In the genomic region with DNA sequence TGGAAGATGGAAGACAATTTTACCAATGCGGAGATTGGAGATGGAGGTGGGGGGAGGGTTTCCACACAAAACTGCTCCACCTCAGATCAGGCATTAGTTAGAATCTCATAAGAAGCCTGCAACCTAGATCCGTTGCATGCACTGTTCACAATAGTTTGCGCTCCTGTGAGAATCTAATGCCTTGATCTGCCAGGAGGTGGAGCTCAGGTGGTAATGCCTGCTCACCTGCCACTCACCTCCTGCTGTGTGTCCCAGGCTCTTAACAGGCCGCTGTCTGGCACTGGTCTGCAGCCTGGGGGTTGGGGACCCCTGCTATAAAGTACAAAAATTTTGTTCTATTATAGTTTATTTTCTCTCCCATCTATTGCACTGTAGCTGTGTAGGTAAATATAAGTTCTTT, we compare ENCODE assay signal across 15 cellular contexts.
DNase-seq lines count a peak whose midpoint lies in the region; ATAC-seq and TF ChIP-seq lines count a peak whose summit lies in the region.
"Had no signal": no experiment of that assay in that cellular context is flagged by ENCODE, and none has a peak within 500 bp of the region (broad histone marks: within the 10 kb centered on the region; RNA-seq: fewer than 3 reads in every experiment).

No MANE protein-coding gene starts in this region.

- H3K27me3 ChIP-seq in GM23338 (ENCODE audit: insufficient read depth) = no peaks in the 10 kb centered on the region

- H3K4me3 ChIP-seq in GM23338 = no peak overlapping the region

- no peaks in the 10 kb centered on the region for H3K36me3 ChIP-seq in GM23338 (ENCODE audit: insufficient read depth)

- no peaks in the 10 kb centered on the region for H3K4me1 Mint-ChIP-seq in GM23338
- H3K4me1 Mint-ChIP-seq: CD4-positive, CD25-positive, alpha-beta regulatory T cell; IgD-negative memory B cell had no signal

- peaks cover 7% of the 10 kb centered on the region for H3K9me3 Mint-ChIP-seq in GM23338

- no peak overlapping the region for H3K4me3 Mint-ChIP-seq in GM23338
- H3K4me3 Mint-ChIP-seq: IgD-negative memory B cell had no signal

- H3K79me2 ChIP-seq in GM23338 (replicated peaks; ENCODE audit: insufficient read depth) = no peaks in the 10 kb centered on the region

- H3K27me3 Mint-ChIP-seq in GM23338 (ENCODE audit: insufficient read depth, low read depth, poor library complexity) = no peaks in the 10 kb centered on the region
- H3K27me3 Mint-ChIP-seq: CD4-positive, CD25-positive, alpha-beta regulatory T cell; IgD-negative memory B cell had no signal

- H4K20me1 ChIP-seq in GM23338 (replicated peaks; ENCODE audit: insufficient read depth) = no peaks in the 10 kb centered on the region

- H3K4me2 ChIP-seq in GM23338 = no peak overlapping the region

- ATAC-seq in GM23338 = peak; percentile 92

- peak; percentile 78 for DNase-seq in GM23338 (ENCODE audit: low spot score)
- peak; percentile 5 for DNase-seq in iPS DF 19.7 (ENCODE audit: low read depth, low spot score)
- DNase-seq in activated CD4-positive, alpha-beta T cell treated with anti-CD3 and anti-CD28 coated beads for 1 hour = no peak
- DNase-seq in posterior vena cava (ENCODE audit: low spot score) = no peak
- DNase-seq in posterior cingulate gyrus = no peak
- DNase-seq: Calu3; CD4-positive, CD25-positive, alpha-beta regulatory T cell; DMS79; H7; Kasumi-1; NCI-H187; SIG-M5 had no signal

- H2AFZ ChIP-seq in GM23338 = no peak overlapping the region

- intact Hi-C loops in posterior vena cava (cut with DNase I) = loop anchor here in 1 of 2 donors (2.0 kb wide), 1 partner anchor 71 kb away; no protein-coding TSS in a partner anchor
- intact Hi-C loops in posterior cingulate gyrus (cut with DNase I) = no loop called here

- H3K36me3 Mint-ChIP-seq in GM23338 (ENCODE audit: low read depth) = peaks cover 9% of the 10 kb centered on the region; the same call in 2 of the 3 replicates
- H3K36me3 Mint-ChIP-seq: CD4-positive, CD25-positive, alpha-beta regulatory T cell had no signal

- TF ChIP-seq CTCF in 22Rv1 (IDR thresholded peaks at IDR 0.05) (peak; percentile 69), GM23338 (conservative IDR thresholded peaks at IDR 0.05; ENCODE audit: low read depth in 2 of 2) (peak; percentile 56 to 68), VCaP (conservative IDR thresholded peaks at IDR 0.05) (peak; percentile 73)

- H3K27ac Mint-ChIP-seq in GM23338 = no peak overlapping the region
- H3K27ac Mint-ChIP-seq: CD4-positive, CD25-positive, alpha-beta regulatory T cell; IgD-negative memory B cell had no signal

- no peaks in the 10 kb centered on the region; the same call in 1 of the 2 replicates for H3K9me2 ChIP-seq in GM23338 (ENCODE audit: insufficient read depth)

- no peaks in the 10 kb centered on the region for H3K4me1 ChIP-seq in GM23338 (ENCODE audit: insufficient read depth)

- H3F3A ChIP-seq in GM23338 (replicated peaks; ENCODE audit: low read depth) = no peaks in the 10 kb centered on the region

- H3K27ac ChIP-seq in 22Rv1 (no peak overlapping the region), GM23338 (ENCODE audit: low read depth) (no peak overlapping the region), VCaP (no peak overlapping the region)

TF ChIP-seq in GM23338, 12 proteins besides CTCF, POLR2A, EP300 and RAD21 (continues in another document):
- no peak for TF ChIP-seq ZNF331 (CRISPR knock-in tag; IDR thresholded peaks at IDR 0.05; ENCODE audit: low read depth)
- TF ChIP-seq, protein P1, sequence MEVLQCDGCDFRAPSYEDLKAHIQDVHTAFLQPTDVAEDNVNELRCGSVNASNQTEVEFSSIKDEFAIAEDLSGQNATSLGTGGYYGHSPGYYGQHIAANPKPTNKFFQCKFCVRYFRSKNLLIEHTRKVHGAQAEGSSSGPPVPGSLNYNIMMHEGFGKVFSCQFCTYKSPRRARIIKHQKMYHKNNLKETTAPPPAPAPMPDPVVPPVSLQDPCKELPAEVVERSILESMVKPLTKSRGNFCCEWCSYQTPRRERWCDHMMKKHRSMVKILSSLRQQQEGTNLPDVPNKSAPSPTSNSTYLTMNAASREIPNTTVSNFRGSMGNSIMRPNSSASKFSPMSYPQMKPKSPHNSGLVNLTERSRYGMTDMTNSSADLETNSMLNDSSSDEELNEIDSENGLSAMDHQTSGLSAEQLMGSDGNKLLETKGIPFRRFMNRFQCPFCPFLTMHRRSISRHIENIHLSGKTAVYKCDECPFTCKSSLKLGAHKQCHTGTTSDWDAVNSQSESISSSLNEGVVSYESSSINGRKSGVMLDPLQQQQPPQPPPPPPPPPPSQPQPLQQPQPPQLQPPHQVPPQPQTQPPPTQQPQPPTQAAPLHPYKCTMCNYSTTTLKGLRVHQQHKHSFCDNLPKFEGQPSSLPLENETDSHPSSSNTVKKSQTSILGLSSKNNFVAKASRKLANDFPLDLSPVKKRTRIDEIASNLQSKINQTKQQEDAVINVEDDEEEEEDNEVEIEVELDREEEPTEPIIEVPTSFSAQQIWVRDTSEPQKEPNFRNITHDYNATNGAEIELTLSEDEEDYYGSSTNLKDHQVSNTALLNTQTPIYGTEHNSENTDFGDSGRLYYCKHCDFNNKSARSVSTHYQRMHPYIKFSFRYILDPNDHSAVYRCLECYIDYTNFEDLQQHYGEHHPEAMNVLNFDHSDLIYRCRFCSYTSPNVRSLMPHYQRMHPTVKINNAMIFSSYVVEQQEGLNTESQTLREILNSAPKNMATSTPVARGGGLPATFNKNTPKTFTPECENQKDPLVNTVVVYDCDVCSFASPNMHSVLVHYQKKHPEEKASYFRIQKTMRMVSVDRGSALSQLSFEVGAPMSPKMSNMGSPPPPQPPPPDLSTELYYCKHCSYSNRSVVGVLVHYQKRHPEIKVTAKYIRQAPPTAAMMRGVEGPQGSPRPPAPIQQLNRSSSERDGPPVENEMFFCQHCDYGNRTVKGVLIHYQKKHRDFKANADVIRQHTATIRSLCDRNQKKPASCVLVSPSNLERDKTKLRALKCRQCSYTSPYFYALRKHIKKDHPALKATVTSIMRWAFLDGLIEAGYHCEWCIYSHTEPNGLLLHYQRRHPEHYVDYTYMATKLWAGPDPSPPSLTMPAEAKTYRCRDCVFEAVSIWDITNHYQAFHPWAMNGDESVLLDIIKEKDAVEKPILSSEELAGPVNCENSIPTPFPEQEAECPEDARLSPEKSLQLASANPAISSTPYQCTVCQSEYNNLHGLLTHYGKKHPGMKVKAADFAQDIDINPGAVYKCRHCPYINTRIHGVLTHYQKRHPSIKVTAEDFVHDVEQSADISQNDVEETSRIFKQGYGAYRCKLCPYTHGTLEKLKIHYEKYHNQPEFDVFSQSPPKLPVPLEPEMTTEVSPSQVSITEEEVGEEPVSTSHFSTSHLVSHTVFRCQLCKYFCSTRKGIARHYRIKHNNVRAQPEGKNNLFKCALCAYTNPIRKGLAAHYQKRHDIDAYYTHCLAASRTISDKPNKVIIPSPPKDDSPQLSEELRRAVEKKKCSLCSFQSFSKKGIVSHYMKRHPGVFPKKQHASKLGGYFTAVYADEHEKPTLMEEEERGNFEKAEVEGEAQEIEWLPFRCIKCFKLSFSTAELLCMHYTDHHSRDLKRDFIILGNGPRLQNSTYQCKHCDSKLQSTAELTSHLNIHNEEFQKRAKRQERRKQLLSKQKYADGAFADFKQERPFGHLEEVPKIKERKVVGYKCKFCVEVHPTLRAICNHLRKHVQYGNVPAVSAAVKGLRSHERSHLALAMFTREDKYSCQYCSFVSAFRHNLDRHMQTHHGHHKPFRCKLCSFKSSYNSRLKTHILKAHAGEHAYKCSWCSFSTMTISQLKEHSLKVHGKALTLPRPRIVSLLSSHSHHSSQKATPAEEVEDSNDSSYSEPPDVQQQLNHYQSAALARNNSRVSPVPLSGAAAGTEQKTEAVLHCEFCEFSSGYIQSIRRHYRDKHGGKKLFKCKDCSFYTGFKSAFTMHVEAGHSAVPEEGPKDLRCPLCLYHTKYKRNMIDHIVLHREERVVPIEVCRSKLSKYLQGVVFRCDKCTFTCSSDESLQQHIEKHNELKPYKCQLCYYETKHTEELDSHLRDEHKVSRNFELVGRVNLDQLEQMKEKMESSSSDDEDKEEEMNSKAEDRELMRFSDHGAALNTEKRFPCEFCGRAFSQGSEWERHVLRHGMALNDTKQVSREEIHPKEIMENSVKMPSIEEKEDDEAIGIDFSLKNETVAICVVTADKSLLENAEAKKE (CRISPR knock-in tag; IDR thresholded peaks at IDR 0.05) = no peak
- TF ChIP-seq EZH2 (IDR thresholded peaks at IDR 0.05; ENCODE audit: low read depth, unreplicated experiment) = no peak
- TF ChIP-seq, protein P2, sequence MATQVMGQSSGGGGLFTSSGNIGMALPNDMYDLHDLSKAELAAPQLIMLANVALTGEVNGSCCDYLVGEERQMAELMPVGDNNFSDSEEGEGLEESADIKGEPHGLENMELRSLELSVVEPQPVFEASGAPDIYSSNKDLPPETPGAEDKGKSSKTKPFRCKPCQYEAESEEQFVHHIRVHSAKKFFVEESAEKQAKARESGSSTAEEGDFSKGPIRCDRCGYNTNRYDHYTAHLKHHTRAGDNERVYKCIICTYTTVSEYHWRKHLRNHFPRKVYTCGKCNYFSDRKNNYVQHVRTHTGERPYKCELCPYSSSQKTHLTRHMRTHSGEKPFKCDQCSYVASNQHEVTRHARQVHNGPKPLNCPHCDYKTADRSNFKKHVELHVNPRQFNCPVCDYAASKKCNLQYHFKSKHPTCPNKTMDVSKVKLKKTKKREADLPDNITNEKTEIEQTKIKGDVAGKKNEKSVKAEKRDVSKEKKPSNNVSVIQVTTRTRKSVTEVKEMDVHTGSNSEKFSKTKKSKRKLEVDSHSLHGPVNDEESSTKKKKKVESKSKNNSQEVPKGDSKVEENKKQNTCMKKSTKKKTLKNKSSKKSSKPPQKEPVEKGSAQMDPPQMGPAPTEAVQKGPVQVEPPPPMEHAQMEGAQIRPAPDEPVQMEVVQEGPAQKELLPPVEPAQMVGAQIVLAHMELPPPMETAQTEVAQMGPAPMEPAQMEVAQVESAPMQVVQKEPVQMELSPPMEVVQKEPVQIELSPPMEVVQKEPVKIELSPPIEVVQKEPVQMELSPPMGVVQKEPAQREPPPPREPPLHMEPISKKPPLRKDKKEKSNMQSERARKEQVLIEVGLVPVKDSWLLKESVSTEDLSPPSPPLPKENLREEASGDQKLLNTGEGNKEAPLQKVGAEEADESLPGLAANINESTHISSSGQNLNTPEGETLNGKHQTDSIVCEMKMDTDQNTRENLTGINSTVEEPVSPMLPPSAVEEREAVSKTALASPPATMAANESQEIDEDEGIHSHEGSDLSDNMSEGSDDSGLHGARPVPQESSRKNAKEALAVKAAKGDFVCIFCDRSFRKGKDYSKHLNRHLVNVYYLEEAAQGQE (IDR thresholded peaks at IDR 0.05; ENCODE audit: unreplicated experiment) = no peak
- TF ChIP-seq STAT1 (IDR thresholded peaks at IDR 0.05; ENCODE audit: unreplicated experiment) = no peak
- no peak for TF ChIP-seq CREB1 (CRISPR knock-in tag; IDR thresholded peaks at IDR 0.05; ENCODE audit: low read depth)
- no peak for TF ChIP-seq EZH2phosphoT487 (IDR thresholded peaks at IDR 0.05; ENCODE audit: unreplicated experiment)

Comparison
In these comparisons a context has a peak if more than half of its experiments do, and no peak if none do; other contexts are left out.
1. DNase-seq: peak in GM23338 (single experiment) and iPS DF 19.7 (single experiment); none in activated CD4-positive, alpha-beta T cell treated with anti-CD3 and anti-CD28 coated beads for 1 hour (single experiment), posterior vena cava (single experiment) and posterior cingulate gyrus (0 of 10).
2. Peak in every context shown above with its lines, with median percentiles within 50 percentile points of each other: CTCF ChIP-seq.